Comparison of ENCODE assay signal across 14 cellular contexts in the genomic region with DNA sequence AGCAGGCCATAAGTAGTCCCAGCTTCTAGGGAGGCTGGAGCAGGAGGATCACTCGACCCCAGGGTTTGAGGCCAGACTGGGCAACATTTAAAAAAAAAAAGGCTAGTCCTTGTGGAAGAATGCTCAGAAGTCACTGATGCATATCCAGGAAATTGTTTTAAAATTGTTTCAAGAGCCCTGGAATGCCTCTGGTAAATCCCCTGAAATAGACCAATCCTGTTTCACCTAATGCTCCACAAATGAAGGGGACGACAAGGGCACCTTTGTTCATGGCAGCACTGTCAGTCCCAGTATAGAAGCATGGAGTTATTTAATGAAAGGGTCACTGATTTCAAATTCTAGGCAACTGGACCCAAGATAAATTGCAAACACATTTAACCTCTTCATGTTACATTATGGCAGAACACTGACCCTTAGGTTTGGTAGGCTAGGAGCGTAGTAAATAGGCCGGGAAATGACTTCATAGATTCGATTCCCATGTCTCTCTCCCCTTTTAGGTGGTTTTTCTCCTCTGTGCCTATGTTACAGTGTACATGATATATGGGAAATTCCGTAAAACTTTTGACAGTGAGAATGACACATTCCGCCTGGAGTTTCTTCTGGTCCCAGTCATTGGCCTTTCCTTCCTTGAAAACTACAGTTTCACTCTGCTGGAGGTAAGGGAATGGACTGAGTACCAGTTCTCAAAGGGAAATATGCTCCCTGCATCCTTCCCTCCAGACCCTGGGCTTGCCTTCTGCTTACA. TPM values are rescaled to one million over a fixed set of nuclear protein-coding genes. Genes with fewer than 3 reads are reported as not detected.
DNase-seq lines count a peak whose midpoint lies in the region; FAIRE-seq and TF ChIP-seq lines count a peak whose summit lies in the region.
"Had no signal": no experiment of that assay in that cellular context is flagged by ENCODE, and none has a peak within 500 bp of the region (broad histone marks: within the 10 kb centered on the region; RNA-seq: fewer than 3 reads in every experiment).

No MANE protein-coding gene starts in this region.

- peaks cover 11% of the 10 kb centered on the region for H4K20me1 ChIP-seq in osteoblast (ENCODE audit: insufficient read depth, low read length)

- H2AFZ ChIP-seq in osteoblast (ENCODE audit: low read length) = no peak overlapping the region
- H2AFZ ChIP-seq: parathyroid adenoma had no signal

- H3K4me2 ChIP-seq in osteoblast (ENCODE audit: insufficient read depth, low read length) = no peak overlapping the region

- no peaks in the 10 kb centered on the region for H3K4me1 ChIP-seq in osteoblast (ENCODE audit: insufficient read depth, low read length)
- H3K4me1 ChIP-seq: parathyroid adenoma had no signal

- no peak for TF ChIP-seq CTCF in osteoblast (IDR thresholded peaks at IDR 0.05; ENCODE audit: extremely low read depth, low read depth, low read length)

- peaks cover 74% of the 10 kb centered on the region for H3K36me3 ChIP-seq in osteoblast (ENCODE audit: insufficient read depth, low read length)

- peak; percentile 92 for FAIRE-seq in G401.6 (lab: Jason Lieb, UNC)

- no peak overlapping the region for H3K4me3 ChIP-seq in osteoblast (ENCODE audit: insufficient read depth, low read length)

- DNase-seq in NCI-H1048 (lab: John Stamatoyannopoulos, UW) (peak; percentile 42), fibroblast of gingiva (ENCODE audit: low read depth) (peak; percentile 38), osteoblast (ENCODE audit: insufficient read length, low spot score, missing footprints) (no peak), HT-29 (ENCODE audit: low spot score) (no peak), DMS53 treated with DMSO at 0.1 percent for 48 hours (lab: John Stamatoyannopoulos, UW; ENCODE audit: unreplicated experiment) (no peak)
- no peak for DNase-seq in activated CD4-positive, alpha-beta T cell treated with anti-CD3 and anti-CD28 coated beads for 48 hours
- DNase-seq: activated effector memory CD4-positive, alpha-beta T cell treated with anti-CD3 and anti-CD28 coated beads, Interleukin-2, amount 50 U/mL, for 16 hours; Karpas-422; NCI-H1417 treated with DMSO at 0.1 percent for 48 hours; NCI-H226 had no signal

- no peaks in the 10 kb centered on the region for H3K9me3 ChIP-seq in osteoblast (ENCODE audit: low read depth, low read length)

- H3K27me3 ChIP-seq in osteoblast (ENCODE audit: insufficient read depth, low read length) = no peaks in the 10 kb centered on the region

- H3K27ac ChIP-seq in osteoblast (ENCODE audit: low read depth, low read length) = peak overlapping the region; percentile 30
- H3K27ac ChIP-seq: parathyroid adenoma had no signal

- peaks cover 8% of the 10 kb centered on the region for H3K79me2 ChIP-seq in osteoblast (ENCODE audit: insufficient read depth, low read length)
- H3K79me2 ChIP-seq: parathyroid adenoma had no signal

RNA-seq across cellular contexts. Expression of a gene that starts 11.4 kb away (rescaled TPM):
- total RNA-seq in osteoblast = 142 and 161 TPM in 2 replicates
- 20.0 and 31.4 TPM in 2 replicates for total RNA-seq in HT-29 (2014; rRNA removed; shearing (Covaris generic))

RNA-seq across cellular contexts. Expression of a gene that starts 24.3 kb away (rescaled TPM):
- not detected in 2 replicates for total RNA-seq in osteoblast
- 0.08 TPM in 1 of 2 replicates, not detected in the other for total RNA-seq in HT-29 (2014; rRNA removed; shearing (Covaris generic))
- total RNA-seq: mesenteric fat pad, subcutaneous adipose tissue had no signal

RNA-seq across cellular contexts. Expression of a gene that starts 26.8 kb away (rescaled TPM):
- total RNA-seq in osteoblast = 434 and 496 TPM in 2 replicates
- 630 and 723 TPM in 2 replicates for total RNA-seq in HT-29 (2014; rRNA removed; shearing (Covaris generic))

Comparison
In these comparisons a context has a peak if more than half of its experiments do, and no peak if none do; other contexts are left out.
1. DNase-seq: peak in NCI-H1048 (single experiment) and fibroblast of gingiva (single experiment); none in osteoblast (single experiment), activated CD4-positive, alpha-beta T cell treated with anti-CD3 and anti-CD28 coated beads for 48 hours (single experiment), HT-29 (single experiment) and DMS53 treated with DMSO at 0.1 percent for 48 hours (single experiment).